18 cellular contexts compared by ENCODE assay signal in genomic region chr13:25581351-25581750, GRCh38.
"Had no signal": no experiment of that assay in that cellular context is flagged by ENCODE, and none has a peak within 500 bp of the region (broad histone marks: within the 10 kb centered on the region; RNA-seq: fewer than 3 reads in every experiment).

No MANE protein-coding gene starts in this region.

- H3K9me3 ChIP-seq: esophagus muscularis mucosa, gastrocnemius medialis, psoas muscle, right lobe of liver, thoracic aorta, transverse colon had no signal

- H3K36me3 ChIP-seq: esophagus muscularis mucosa, gastrocnemius medialis, right lobe of liver, thoracic aorta, transverse colon had no signal

- H3K4me3 ChIP-seq: esophagus muscularis mucosa, gastrocnemius medialis, psoas muscle, right lobe of liver, thoracic aorta, transverse colon had no signal

- H3K4me1 ChIP-seq: esophagus muscularis mucosa, gastrocnemius medialis, psoas muscle, right lobe of liver, transverse colon had no signal

- DNase-seq: effector memory CD4-positive, alpha-beta T cell; gastrocnemius medialis; islet precursor cell; mammary epithelial cell; naive thymus-derived CD4-positive, alpha-beta T cell; nephron progenitor cell; psoas muscle; retina; right lobe of liver; stimulated activated CD4-positive, alpha-beta T cell treated with anti-CD3 and anti-CD28 coated beads, Interleukin-15, amount 100 ng/mL, for 24 hours; stimulated activated CD4-positive, alpha-beta T cell treated with anti-CD3 and anti-CD28 coated beads, Interleukin-1b, Interleukin-23, amount 100 ng/mL, for 48 hours; stimulated activated CD4-positive, alpha-beta T cell treated with anti-CD3 and anti-CD28 coated beads, Interleukin-4, amount 100 ng/mL, for 4 hours; stimulated activated naive B cell treated with anti-CD40 and anti-IgM and Interleukin-4, amounts not matched to agents 10 μg/mL and 1 μg/mL and 100 μg/mL, for 72 hours; stimulated activated naive CD8-positive, alpha-beta T cell treated with anti-CD3 and anti-CD28 coated beads, Interleukin-15, amount 100 ng/mL, for 72 hours; transverse colon had no signal

- H3K9me3 Mint-ChIP-seq: naive thymus-derived CD4-positive, alpha-beta T cell; nephron progenitor cell; stimulated activated naive B cell treated with anti-CD40 and anti-IgM and Interleukin-4, amounts not matched to agents 10 μg/mL and 1 μg/mL and 100 μg/mL, for 72 hours; stimulated activated naive CD8-positive, alpha-beta T cell treated with anti-CD3 and anti-CD28 coated beads, Interleukin-15, amount 100 ng/mL, for 72 hours had no signal

- H3K4me1 Mint-ChIP-seq: stimulated activated naive B cell treated with anti-CD40 and anti-IgM and Interleukin-4, amounts not matched to agents 10 μg/mL and 1 μg/mL and 100 μg/mL, for 72 hours; stimulated activated naive CD8-positive, alpha-beta T cell treated with anti-CD3 and anti-CD28 coated beads, Interleukin-15, amount 100 ng/mL, for 72 hours had no signal

- H3K36me3 Mint-ChIP-seq: naive thymus-derived CD4-positive, alpha-beta T cell; stimulated activated naive B cell treated with anti-CD40 and anti-IgM and Interleukin-4, amounts not matched to agents 10 μg/mL and 1 μg/mL and 100 μg/mL, for 72 hours had no signal

- H3K27ac ChIP-seq: epithelial cell of prostate, esophagus muscularis mucosa, gastrocnemius medialis, psoas muscle, right lobe of liver, thoracic aorta, transverse colon had no signal

- H3K4me3 Mint-ChIP-seq: naive thymus-derived CD4-positive, alpha-beta T cell; nephron progenitor cell; stimulated activated naive B cell treated with anti-CD40 and anti-IgM and Interleukin-4, amounts not matched to agents 10 μg/mL and 1 μg/mL and 100 μg/mL, for 72 hours; stimulated activated naive CD8-positive, alpha-beta T cell treated with anti-CD3 and anti-CD28 coated beads, Interleukin-15, amount 100 ng/mL, for 72 hours had no signal

- H3K27me3 ChIP-seq: gastrocnemius medialis, right lobe of liver, transverse colon had no signal

- H3K27ac Mint-ChIP-seq: naive thymus-derived CD4-positive, alpha-beta T cell; nephron progenitor cell; stimulated activated naive B cell treated with anti-CD40 and anti-IgM and Interleukin-4, amounts not matched to agents 10 μg/mL and 1 μg/mL and 100 μg/mL, for 72 hours had no signal
